In the genomic region with DNA sequence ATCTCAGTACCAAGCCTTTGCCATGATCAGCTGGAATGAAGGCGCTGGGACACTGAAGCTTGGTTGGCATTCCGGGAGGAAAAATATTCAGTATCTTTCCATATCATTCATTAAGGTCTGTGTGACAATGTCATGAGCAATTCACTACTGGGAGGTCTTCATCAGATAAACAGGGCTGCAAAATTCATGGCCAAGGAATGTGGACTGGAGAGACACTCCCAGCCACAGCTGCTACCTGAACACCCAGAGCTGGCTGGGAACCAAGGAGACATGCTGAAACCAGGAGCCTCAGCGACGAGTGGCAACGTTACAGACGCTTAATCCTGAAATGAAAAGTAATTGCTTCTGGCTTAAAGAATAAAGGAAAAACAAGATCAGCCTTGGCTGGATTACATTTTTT, we compare ENCODE assay signal across 1 cellular context.
TF ChIP-seq lines count a peak whose summit lies in the region.

No MANE protein-coding gene starts in this region.

TF ChIP-seq in GM23338, 12 proteins besides CTCF, POLR2A, EP300 and RAD21 (continued from another document):
- TF ChIP-seq, protein P1, sequence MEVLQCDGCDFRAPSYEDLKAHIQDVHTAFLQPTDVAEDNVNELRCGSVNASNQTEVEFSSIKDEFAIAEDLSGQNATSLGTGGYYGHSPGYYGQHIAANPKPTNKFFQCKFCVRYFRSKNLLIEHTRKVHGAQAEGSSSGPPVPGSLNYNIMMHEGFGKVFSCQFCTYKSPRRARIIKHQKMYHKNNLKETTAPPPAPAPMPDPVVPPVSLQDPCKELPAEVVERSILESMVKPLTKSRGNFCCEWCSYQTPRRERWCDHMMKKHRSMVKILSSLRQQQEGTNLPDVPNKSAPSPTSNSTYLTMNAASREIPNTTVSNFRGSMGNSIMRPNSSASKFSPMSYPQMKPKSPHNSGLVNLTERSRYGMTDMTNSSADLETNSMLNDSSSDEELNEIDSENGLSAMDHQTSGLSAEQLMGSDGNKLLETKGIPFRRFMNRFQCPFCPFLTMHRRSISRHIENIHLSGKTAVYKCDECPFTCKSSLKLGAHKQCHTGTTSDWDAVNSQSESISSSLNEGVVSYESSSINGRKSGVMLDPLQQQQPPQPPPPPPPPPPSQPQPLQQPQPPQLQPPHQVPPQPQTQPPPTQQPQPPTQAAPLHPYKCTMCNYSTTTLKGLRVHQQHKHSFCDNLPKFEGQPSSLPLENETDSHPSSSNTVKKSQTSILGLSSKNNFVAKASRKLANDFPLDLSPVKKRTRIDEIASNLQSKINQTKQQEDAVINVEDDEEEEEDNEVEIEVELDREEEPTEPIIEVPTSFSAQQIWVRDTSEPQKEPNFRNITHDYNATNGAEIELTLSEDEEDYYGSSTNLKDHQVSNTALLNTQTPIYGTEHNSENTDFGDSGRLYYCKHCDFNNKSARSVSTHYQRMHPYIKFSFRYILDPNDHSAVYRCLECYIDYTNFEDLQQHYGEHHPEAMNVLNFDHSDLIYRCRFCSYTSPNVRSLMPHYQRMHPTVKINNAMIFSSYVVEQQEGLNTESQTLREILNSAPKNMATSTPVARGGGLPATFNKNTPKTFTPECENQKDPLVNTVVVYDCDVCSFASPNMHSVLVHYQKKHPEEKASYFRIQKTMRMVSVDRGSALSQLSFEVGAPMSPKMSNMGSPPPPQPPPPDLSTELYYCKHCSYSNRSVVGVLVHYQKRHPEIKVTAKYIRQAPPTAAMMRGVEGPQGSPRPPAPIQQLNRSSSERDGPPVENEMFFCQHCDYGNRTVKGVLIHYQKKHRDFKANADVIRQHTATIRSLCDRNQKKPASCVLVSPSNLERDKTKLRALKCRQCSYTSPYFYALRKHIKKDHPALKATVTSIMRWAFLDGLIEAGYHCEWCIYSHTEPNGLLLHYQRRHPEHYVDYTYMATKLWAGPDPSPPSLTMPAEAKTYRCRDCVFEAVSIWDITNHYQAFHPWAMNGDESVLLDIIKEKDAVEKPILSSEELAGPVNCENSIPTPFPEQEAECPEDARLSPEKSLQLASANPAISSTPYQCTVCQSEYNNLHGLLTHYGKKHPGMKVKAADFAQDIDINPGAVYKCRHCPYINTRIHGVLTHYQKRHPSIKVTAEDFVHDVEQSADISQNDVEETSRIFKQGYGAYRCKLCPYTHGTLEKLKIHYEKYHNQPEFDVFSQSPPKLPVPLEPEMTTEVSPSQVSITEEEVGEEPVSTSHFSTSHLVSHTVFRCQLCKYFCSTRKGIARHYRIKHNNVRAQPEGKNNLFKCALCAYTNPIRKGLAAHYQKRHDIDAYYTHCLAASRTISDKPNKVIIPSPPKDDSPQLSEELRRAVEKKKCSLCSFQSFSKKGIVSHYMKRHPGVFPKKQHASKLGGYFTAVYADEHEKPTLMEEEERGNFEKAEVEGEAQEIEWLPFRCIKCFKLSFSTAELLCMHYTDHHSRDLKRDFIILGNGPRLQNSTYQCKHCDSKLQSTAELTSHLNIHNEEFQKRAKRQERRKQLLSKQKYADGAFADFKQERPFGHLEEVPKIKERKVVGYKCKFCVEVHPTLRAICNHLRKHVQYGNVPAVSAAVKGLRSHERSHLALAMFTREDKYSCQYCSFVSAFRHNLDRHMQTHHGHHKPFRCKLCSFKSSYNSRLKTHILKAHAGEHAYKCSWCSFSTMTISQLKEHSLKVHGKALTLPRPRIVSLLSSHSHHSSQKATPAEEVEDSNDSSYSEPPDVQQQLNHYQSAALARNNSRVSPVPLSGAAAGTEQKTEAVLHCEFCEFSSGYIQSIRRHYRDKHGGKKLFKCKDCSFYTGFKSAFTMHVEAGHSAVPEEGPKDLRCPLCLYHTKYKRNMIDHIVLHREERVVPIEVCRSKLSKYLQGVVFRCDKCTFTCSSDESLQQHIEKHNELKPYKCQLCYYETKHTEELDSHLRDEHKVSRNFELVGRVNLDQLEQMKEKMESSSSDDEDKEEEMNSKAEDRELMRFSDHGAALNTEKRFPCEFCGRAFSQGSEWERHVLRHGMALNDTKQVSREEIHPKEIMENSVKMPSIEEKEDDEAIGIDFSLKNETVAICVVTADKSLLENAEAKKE (CRISPR knock-in tag; IDR thresholded peaks at IDR 0.05), result no peak
- TF ChIP-seq, protein P2, sequence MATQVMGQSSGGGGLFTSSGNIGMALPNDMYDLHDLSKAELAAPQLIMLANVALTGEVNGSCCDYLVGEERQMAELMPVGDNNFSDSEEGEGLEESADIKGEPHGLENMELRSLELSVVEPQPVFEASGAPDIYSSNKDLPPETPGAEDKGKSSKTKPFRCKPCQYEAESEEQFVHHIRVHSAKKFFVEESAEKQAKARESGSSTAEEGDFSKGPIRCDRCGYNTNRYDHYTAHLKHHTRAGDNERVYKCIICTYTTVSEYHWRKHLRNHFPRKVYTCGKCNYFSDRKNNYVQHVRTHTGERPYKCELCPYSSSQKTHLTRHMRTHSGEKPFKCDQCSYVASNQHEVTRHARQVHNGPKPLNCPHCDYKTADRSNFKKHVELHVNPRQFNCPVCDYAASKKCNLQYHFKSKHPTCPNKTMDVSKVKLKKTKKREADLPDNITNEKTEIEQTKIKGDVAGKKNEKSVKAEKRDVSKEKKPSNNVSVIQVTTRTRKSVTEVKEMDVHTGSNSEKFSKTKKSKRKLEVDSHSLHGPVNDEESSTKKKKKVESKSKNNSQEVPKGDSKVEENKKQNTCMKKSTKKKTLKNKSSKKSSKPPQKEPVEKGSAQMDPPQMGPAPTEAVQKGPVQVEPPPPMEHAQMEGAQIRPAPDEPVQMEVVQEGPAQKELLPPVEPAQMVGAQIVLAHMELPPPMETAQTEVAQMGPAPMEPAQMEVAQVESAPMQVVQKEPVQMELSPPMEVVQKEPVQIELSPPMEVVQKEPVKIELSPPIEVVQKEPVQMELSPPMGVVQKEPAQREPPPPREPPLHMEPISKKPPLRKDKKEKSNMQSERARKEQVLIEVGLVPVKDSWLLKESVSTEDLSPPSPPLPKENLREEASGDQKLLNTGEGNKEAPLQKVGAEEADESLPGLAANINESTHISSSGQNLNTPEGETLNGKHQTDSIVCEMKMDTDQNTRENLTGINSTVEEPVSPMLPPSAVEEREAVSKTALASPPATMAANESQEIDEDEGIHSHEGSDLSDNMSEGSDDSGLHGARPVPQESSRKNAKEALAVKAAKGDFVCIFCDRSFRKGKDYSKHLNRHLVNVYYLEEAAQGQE (IDR thresholded peaks at IDR 0.05; ENCODE audit: unreplicated experiment), result no peak
- TF ChIP-seq, protein P3, sequence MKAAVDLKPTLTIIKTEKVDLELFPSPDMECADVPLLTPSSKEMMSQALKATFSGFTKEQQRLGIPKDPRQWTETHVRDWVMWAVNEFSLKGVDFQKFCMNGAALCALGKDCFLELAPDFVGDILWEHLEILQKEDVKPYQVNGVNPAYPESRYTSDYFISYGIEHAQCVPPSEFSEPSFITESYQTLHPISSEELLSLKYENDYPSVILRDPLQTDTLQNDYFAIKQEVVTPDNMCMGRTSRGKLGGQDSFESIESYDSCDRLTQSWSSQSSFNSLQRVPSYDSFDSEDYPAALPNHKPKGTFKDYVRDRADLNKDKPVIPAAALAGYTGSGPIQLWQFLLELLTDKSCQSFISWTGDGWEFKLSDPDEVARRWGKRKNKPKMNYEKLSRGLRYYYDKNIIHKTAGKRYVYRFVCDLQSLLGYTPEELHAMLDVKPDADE (IDR thresholded peaks at IDR 0.05), result no peak
- no peak for TF ChIP-seq CREB1 (CRISPR knock-in tag; IDR thresholded peaks at IDR 0.05; ENCODE audit: low read depth)
